30 cellular contexts compared by ENCODE assay signal in the genomic region with DNA sequence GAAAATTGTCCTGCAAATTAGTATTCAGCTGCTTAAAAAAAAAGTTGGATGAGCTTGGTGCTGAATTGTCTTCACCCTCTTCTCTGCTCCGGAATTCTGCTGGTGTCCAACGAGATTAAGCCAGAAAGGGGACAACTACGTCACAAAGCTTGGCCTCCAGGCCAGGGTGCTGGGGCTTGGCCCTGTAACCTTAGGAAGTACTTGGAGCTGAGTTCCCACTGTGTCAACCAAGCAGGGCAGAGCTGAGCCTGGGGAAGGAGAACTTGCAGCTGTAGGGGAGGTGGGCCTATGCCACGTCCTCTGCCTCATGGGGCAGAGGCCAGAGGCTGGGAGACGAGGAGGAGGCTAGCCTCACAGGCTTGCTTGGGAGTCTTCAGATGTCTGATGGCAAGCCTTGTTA.
"Had no signal": no experiment of that assay in that cellular context is flagged by ENCODE, and none has a peak within 500 bp of the region (broad histone marks: within the 10 kb centered on the region; RNA-seq: fewer than 3 reads in every experiment).

No MANE protein-coding gene starts in this region.

- H3K27ac ChIP-seq: VCaP had no signal

- ATAC-seq: activated CD8-positive, alpha-beta memory T cell treated with anti-CD3 and anti-CD28 coated beads, Interleukin-2, amount 10 ng/mL, durations not matched to agents 7 days and 5 days; activated naive CD8-positive, alpha-beta T cell treated with anti-CD3 and anti-CD28 coated beads, Interleukin-2, amount 50 U/mL, for 24 hours; PC-3 had no signal

- H3K4me3 ChIP-seq: Peyer's patch had no signal

- H3K27me3 ChIP-seq: Peyer's patch had no signal

- H3K9me3 ChIP-seq: Peyer's patch had no signal

- DNase-seq: activated B cell treated with CpG ODN at 0.5 μM for 24 hours; activated CD4-positive, alpha-beta memory T cell treated with anti-CD3 and anti-CD28 coated beads for 36 hours; activated CD4-positive, alpha-beta T cell treated with anti-CD3 and anti-CD28 coated beads for 4 hours; activated CD4-positive, alpha-beta T cell treated with anti-CD3 and anti-CD28 coated beads, Interleukin-2, amount 50 U/mL, for 1 hour; activated CD4-positive, CD25-positive, alpha-beta regulatory T cell treated with anti-CD3 and anti-CD28 coated beads, Interleukin-2, amount 50 U/mL, for 72 hours; activated CD8-positive, alpha-beta memory T cell treated with anti-CD3 and anti-CD28 coated beads for 24 hours; activated CD8-positive, alpha-beta memory T cell treated with anti-CD3 and anti-CD28 coated beads, Interleukin-2, amount 10 ng/mL, durations not matched to agents 7 days and 5 days; activated CD8-positive, alpha-beta memory T cell treated with anti-CD3 and anti-CD28 coated beads, Interleukin-2, amount 50 U/mL, for 48 hours; activated effector memory CD4-positive, alpha-beta T cell treated with Interleukin-2 at 50 U/mL for 16 hours; activated naive CD4-positive, alpha-beta T cell treated with anti-CD3 and anti-CD28 coated beads, Interleukin-2, amount 10 ng/mL, durations not matched to agents 7 days and 5 days; activated naive CD8-positive, alpha-beta T cell treated with anti-CD3 and anti-CD28 coated beads, Interleukin-2, amount 50 U/mL, for 24 hours; activated T-cell treated with anti-CD3 and anti-CD28 coated beads, Interleukin-2, amount 50 U/mL, for 48 hours; anterior cingulate cortex; caudate nucleus; Karpas-422; NCI-H1105; NCI-H1417 treated with DMSO at 0.1 percent for 48 hours; NCI-H187 treated with DMSO at 0.1 percent for 48 hours; NCI-H2081; NCI-H226; NCI-H446 treated with DMSO at 0.1 percent for 48 hours; PC-3; Peyer's patch; Right ventricle myocardium superior; RPMI8226; SW 1271; T-helper 1 cell; T-helper 2 cell; T-helper 9 cell had no signal
